Comparison of ENCODE assay signal across 17 cellular contexts in the genomic region with DNA sequence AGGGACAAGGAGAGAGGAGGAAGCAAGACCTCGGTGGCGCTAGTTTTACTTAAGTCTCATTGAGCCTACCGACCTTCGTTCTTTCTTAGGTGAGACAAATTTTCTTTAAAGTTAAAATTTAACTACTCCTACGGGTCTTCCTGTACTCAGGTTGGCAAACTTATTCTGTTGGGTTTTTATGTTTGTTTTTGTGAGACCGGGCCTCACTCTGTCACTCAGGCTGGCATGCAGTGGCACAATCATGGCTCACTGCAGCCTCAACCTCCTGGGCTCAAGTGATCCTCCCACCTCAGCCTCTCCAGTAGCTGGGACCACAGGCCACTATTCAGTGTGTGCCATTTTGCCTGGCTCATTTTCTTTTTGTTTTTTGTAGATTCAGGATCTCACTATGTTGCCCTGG.
DNase-seq lines count a peak whose midpoint lies in the region; ATAC-seq and TF ChIP-seq lines count a peak whose summit lies in the region.
"Had no signal": no experiment of that assay in that cellular context is flagged by ENCODE, and none has a peak within 500 bp of the region (broad histone marks: within the 10 kb centered on the region; RNA-seq: fewer than 3 reads in every experiment).

No MANE protein-coding gene starts in this region.

- intact Hi-C loops in esophagus muscularis mucosa (cut with DNase I): no loop called here
- intact Hi-C loops in right lobe of liver (cut with DNase I): no loop called here
- intact Hi-C loops in gastrocnemius medialis (cut with DNase I; ENCODE audit: low total_unique reads): no loop called here
- intact Hi-C loops in sciatic nerve (cut with DNase I): loop anchor here (2.0 kb wide), 1 partner anchor 73 kb away; no protein-coding TSS in a partner anchor

- H3K27ac Mint-ChIP-seq in chondrocyte (ENCODE audit: unreplicated experiment): peak overlapping the region; percentile 69
- H3K27ac Mint-ChIP-seq in activated naive CD8-positive, alpha-beta T cell treated with anti-CD3 and anti-CD28 coated beads, Interleukin-2, amount 50 U/mL, for 24 hours: no peak overlapping the region
- H3K27ac Mint-ChIP-seq: CD4-positive, alpha-beta memory T cell; HFFc6; IgD-negative memory B cell had no signal

- no peaks in the 10 kb centered on the region for H3K9me3 ChIP-seq in esophagus muscularis mucosa
- H3K9me3 ChIP-seq in right lobe of liver: no peaks in the 10 kb centered on the region
- H3K9me3 ChIP-seq in gastrocnemius medialis: no peaks in the 10 kb centered on the region
- H3K9me3 ChIP-seq: A549, BE2C had no signal

- H3K4me3 ChIP-seq in esophagus muscularis mucosa (no peak overlapping the region), right lobe of liver (no peak overlapping the region), gastrocnemius medialis (no peak overlapping the region)
- H3K4me3 ChIP-seq: A549 had no signal

- TF ChIP-seq CTCF in chondrocyte (IDR thresholded peaks at IDR 0.05) (no peak), esophagus muscularis mucosa (IDR thresholded peaks at IDR 0.05) (no peak), right lobe of liver (IDR thresholded peaks at IDR 0.05) (no peak), gastrocnemius medialis (IDR thresholded peaks at IDR 0.05 in 4 of 5, conservative IDR thresholded peaks at IDR 0.05 in 1 of 5) (no peak)

- H3K27me3 Mint-ChIP-seq in chondrocyte (ENCODE audit: low read depth): no peaks in the 10 kb centered on the region
- peaks cover 1% of the 10 kb centered on the region for H3K27me3 Mint-ChIP-seq in activated naive CD8-positive, alpha-beta T cell treated with anti-CD3 and anti-CD28 coated beads, Interleukin-2, amount 50 U/mL, for 24 hours

- ATAC-seq in right lobe of liver (peak; percentile 7 to 69 (median 38)), gastrocnemius medialis (no peak), sciatic nerve (no peak), GM18907 (IDR thresholded peaks at IDR 0.05; ENCODE audit: unreplicated experiment) (no peak)
- ATAC-seq in activated naive CD8-positive, alpha-beta T cell treated with anti-CD3 and anti-CD28 coated beads, Interleukin-2, amount 50 U/mL, for 24 hours: no peak
- ATAC-seq: A549 had no signal

- TF ChIP-seq POLR2A in esophagus muscularis mucosa (IDR thresholded peaks at IDR 0.05; ENCODE audit: low read depth) (no peak), right lobe of liver (IDR thresholded peaks at IDR 0.05) (no peak), gastrocnemius medialis (IDR thresholded peaks at IDR 0.05) (no peak)

- no peak for DNase-seq in chondrocyte (ENCODE audit: low spot score)
- no peak for DNase-seq in esophagus muscularis mucosa (ENCODE audit: extremely low spot score)
- DNase-seq in right lobe of liver: no peak
- DNase-seq in gastrocnemius medialis: no peak
- no peak for DNase-seq in sciatic nerve (ENCODE audit: low spot score)
- DNase-seq in HT-29 (ENCODE audit: low spot score): no peak
- DNase-seq in activated naive CD8-positive, alpha-beta T cell treated with anti-CD3 and anti-CD28 coated beads, Interleukin-2, amount 50 U/mL, for 24 hours: no peak
- DNase-seq: BE2C; CD4-positive, alpha-beta memory T cell; DMS79; HCEC 1CT; HFFc6 had no signal

- peaks cover 23% of the 10 kb centered on the region for H3K4me1 Mint-ChIP-seq in chondrocyte (ENCODE audit: low read depth)
- H3K4me1 Mint-ChIP-seq in activated naive CD8-positive, alpha-beta T cell treated with anti-CD3 and anti-CD28 coated beads, Interleukin-2, amount 50 U/mL, for 24 hours: no peaks in the 10 kb centered on the region
- H3K4me1 Mint-ChIP-seq: CD4-positive, alpha-beta memory T cell; IgD-negative memory B cell had no signal

- H3K27me3 ChIP-seq in esophagus muscularis mucosa: no peaks in the 10 kb centered on the region
- no peaks in the 10 kb centered on the region for H3K27me3 ChIP-seq in right lobe of liver
- no peaks in the 10 kb centered on the region for H3K27me3 ChIP-seq in gastrocnemius medialis
- H3K27me3 ChIP-seq: BE2C had no signal

- in situ Hi-C loops in gastrocnemius medialis (cut with MboI; ENCODE audit: low sequenced_read_pairs in 4 of 4): no loop called here

- WGBS in esophagus muscularis mucosa: 86% methylated on average over 6 of the region's 6 CpGs
- 39% methylated on average over 6 of the region's 6 CpGs for WGBS in right lobe of liver (ENCODE audit: insufficient coverage, low coverage, low lambda C conversion rate, missing lambda C conversion rate)

- H3K27ac ChIP-seq in esophagus muscularis mucosa (replicated peaks in 1 of 4): peak overlapping the region; percentile 32 to 89 (median 55)
- no peak overlapping the region for H3K27ac ChIP-seq in right lobe of liver
- H3K27ac ChIP-seq in gastrocnemius medialis: peak overlapping the region; percentile 65 to 99 (median 86)
- H3K27ac ChIP-seq: A549, C4-2B, HL-60 had no signal

- H3K36me3 ChIP-seq in esophagus muscularis mucosa: peaks cover 94 to 100% (median 98%) of the 10 kb centered on the region in 4 donors
- peaks cover 0 to 87% (median 47%) of the 10 kb centered on the region in 4 donors for H3K36me3 ChIP-seq in right lobe of liver
- peaks cover 3 to 97% of the 10 kb centered on the region in 2 donors for H3K36me3 ChIP-seq in gastrocnemius medialis

- TF ChIP-seq EP300 in esophagus muscularis mucosa (IDR thresholded peaks at IDR 0.05): no peak

- no peak overlapping the region for H3K4me3 Mint-ChIP-seq in chondrocyte (ENCODE audit: unreplicated experiment)
- H3K4me3 Mint-ChIP-seq in activated naive CD8-positive, alpha-beta T cell treated with anti-CD3 and anti-CD28 coated beads, Interleukin-2, amount 50 U/mL, for 24 hours: no peak overlapping the region
- H3K4me3 Mint-ChIP-seq: HFFc6, IgD-negative memory B cell had no signal

- no peaks in the 10 kb centered on the region for H3K9me3 Mint-ChIP-seq in chondrocyte (ENCODE audit: low read depth)
- H3K9me3 Mint-ChIP-seq in activated naive CD8-positive, alpha-beta T cell treated with anti-CD3 and anti-CD28 coated beads, Interleukin-2, amount 50 U/mL, for 24 hours: no peaks in the 10 kb centered on the region
- H3K9me3 Mint-ChIP-seq: HFFc6 had no signal

- H3K36me3 Mint-ChIP-seq in chondrocyte (ENCODE audit: low read depth): peaks cover 77% of the 10 kb centered on the region
- no peaks in the 10 kb centered on the region for H3K36me3 Mint-ChIP-seq in activated naive CD8-positive, alpha-beta T cell treated with anti-CD3 and anti-CD28 coated beads, Interleukin-2, amount 50 U/mL, for 24 hours (ENCODE audit: low read depth)
- H3K36me3 Mint-ChIP-seq: CD4-positive, alpha-beta memory T cell; IgD-negative memory B cell had no signal

- peaks cover 40 to 92% (median 72%) of the 10 kb centered on the region in 4 donors for H3K4me1 ChIP-seq in esophagus muscularis mucosa
- peaks cover 0 to 33% (median 15%) of the 10 kb centered on the region in 4 donors for H3K4me1 ChIP-seq in right lobe of liver
- H3K4me1 ChIP-seq in gastrocnemius medialis: peaks cover 56 to 90% of the 10 kb centered on the region in 2 donors
- H3K4me1 ChIP-seq: A549, BE2C had no signal

Comparison
In these comparisons a context has a peak if more than half of its experiments do, and no peak if none do; other contexts are left out.
1. H3K27ac ChIP-seq: peak in esophagus muscularis mucosa (4 of 4) and gastrocnemius medialis (4 of 4); none in right lobe of liver (0 of 3).
2. ATAC-seq: peak in right lobe of liver (4 of 4); none in gastrocnemius medialis (0 of 2), sciatic nerve (single experiment), GM18907 (single experiment) and activated naive CD8-positive, alpha-beta T cell treated with anti-CD3 and anti-CD28 coated beads, Interleukin-2, amount 50 U/mL, for 24 hours (single experiment).